In genomic region chr5:43078956-43079355, GRCh38 we compare ENCODE assay signal across 14 cellular contexts. TPM values are rescaled to one million over a fixed set of nuclear protein-coding genes. Genes with fewer than 3 reads are reported as not detected.
DNase-seq lines count a peak whose midpoint lies in the region; ATAC-seq and TF ChIP-seq lines count a peak whose summit lies in the region.
"Had no signal": no experiment of that assay in that cellular context is flagged by ENCODE, and none has a peak within 500 bp of the region (broad histone marks: within the 10 kb centered on the region; RNA-seq: fewer than 3 reads in every experiment).

No MANE protein-coding gene starts in this region.

- ATAC-seq in GM21619 (IDR thresholded peaks at IDR 0.05; ENCODE audit: unreplicated experiment) (no peak), HG02870 (IDR thresholded peaks at IDR 0.05; ENCODE audit: unreplicated experiment) (no peak)
- ATAC-seq: heart right ventricle had no signal

- H3K9me3 Mint-ChIP-seq in type B pancreatic cell, result peaks cover 3% of the 10 kb centered on the region
- H3K9me3 Mint-ChIP-seq: activated CD4-positive, alpha-beta memory T cell treated with anti-CD3 and anti-CD28 coated beads, Interleukin-2, amount 10 ng/mL, durations not matched to agents 7 days and 5 days; dendritic cell treated with granulocyte-macrophage colony-stimulating factor and Interleukin-4, amounts not matched to agents 40 ng/mL and 50 ng/mL, for 4 days; T-helper 1 cell treated with Interleukin-12 subunit alpha and Interleukin-12 subunit beta and Interleukin-4 antibody, amounts not matched to agents 30 μg/mL and 1 μg/mL, for 36 hours had no signal

- no peak overlapping the region for H3K4me3 Mint-ChIP-seq in type B pancreatic cell
- H3K4me3 Mint-ChIP-seq: activated CD4-positive, alpha-beta memory T cell treated with anti-CD3 and anti-CD28 coated beads, Interleukin-2, amount 10 ng/mL, durations not matched to agents 7 days and 5 days; dendritic cell treated with granulocyte-macrophage colony-stimulating factor and Interleukin-4, amounts not matched to agents 40 ng/mL and 50 ng/mL, for 4 days; T-helper 1 cell treated with Interleukin-12 subunit alpha and Interleukin-12 subunit beta and Interleukin-4 antibody, amounts not matched to agents 30 μg/mL and 1 μg/mL, for 36 hours had no signal

- H3K4me1 Mint-ChIP-seq in type B pancreatic cell (ENCODE audit: unreplicated experiment), result peaks cover 10% of the 10 kb centered on the region

- peak; percentile 39 for DNase-seq in H4 (ENCODE audit: low spot score)
- peak; percentile 22 for DNase-seq in T1000 (lab: John Stamatoyannopoulos, UW)
- peak; percentile 88 for DNase-seq in fibroblast of the aortic adventitia (ENCODE audit: low read depth)
- peak; percentile 62 for DNase-seq in skeletal muscle cell (ENCODE audit: low read depth)
- DNase-seq in type B pancreatic cell (ENCODE audit: extremely low spot score, unreplicated experiment), result no peak
- DNase-seq: activated CD4-positive, alpha-beta memory T cell treated with anti-CD3 and anti-CD28 coated beads, Interleukin-2, amount 10 ng/mL, durations not matched to agents 7 days and 5 days; activated gamma-delta T cell treated with Interleukin-2 at 50 U/mL for 16 hours; heart right ventricle; NCI-H2107; stomach had no signal

- H3K27ac Mint-ChIP-seq in type B pancreatic cell, result no peak overlapping the region
- H3K27ac Mint-ChIP-seq: activated CD4-positive, alpha-beta memory T cell treated with anti-CD3 and anti-CD28 coated beads, Interleukin-2, amount 10 ng/mL, durations not matched to agents 7 days and 5 days; dendritic cell treated with granulocyte-macrophage colony-stimulating factor and Interleukin-4, amounts not matched to agents 40 ng/mL and 50 ng/mL, for 4 days; T-helper 1 cell treated with Interleukin-12 subunit alpha and Interleukin-12 subunit beta and Interleukin-4 antibody, amounts not matched to agents 30 μg/mL and 1 μg/mL, for 36 hours had no signal

- TF ChIP-seq CTCF in fibroblast of the aortic adventitia (IDR thresholded peaks at IDR 0.05; ENCODE audit: insufficient read depth, low read length) (no peak), type B pancreatic cell (conservative IDR thresholded peaks at IDR 0.05) (no peak)

- peaks cover 38% of the 10 kb centered on the region for H3K36me3 Mint-ChIP-seq in type B pancreatic cell

- no peaks in the 10 kb centered on the region for H3K27me3 Mint-ChIP-seq in type B pancreatic cell
- H3K27me3 Mint-ChIP-seq: activated CD4-positive, alpha-beta memory T cell treated with anti-CD3 and anti-CD28 coated beads, Interleukin-2, amount 10 ng/mL, durations not matched to agents 7 days and 5 days; dendritic cell treated with granulocyte-macrophage colony-stimulating factor and Interleukin-4, amounts not matched to agents 40 ng/mL and 50 ng/mL, for 4 days had no signal

- H3K4me3 ChIP-seq in fibroblast of the aortic adventitia (ENCODE audit: low read depth, low read length) (no peak overlapping the region), skeletal muscle cell (ENCODE audit: low read depth, low read length) (no peak overlapping the region)
- H3K4me3 ChIP-seq: heart right ventricle, stomach had no signal

RNA-seq across cellular contexts. Expression of gene ANXA2R, which starts 38.8 kb away (rescaled TPM):
- total RNA-seq in H4 (2014; rRNA removed; shearing (Covaris generic)), result 4.5 TPM in 2 replicates
- total RNA-seq in fibroblast of the aortic adventitia (ENCODE audit: low replicate concordance), result 3.0 and 3.4 TPM in 2 replicates
- total RNA-seq in type B pancreatic cell (ENCODE audit: low replicate concordance), result 0.34 and 0.74 TPM in 2 replicates

RNA-seq across cellular contexts. Expression of gene ZNF131, which starts 41.8 kb away (rescaled TPM):
- total RNA-seq in H4 (2014; rRNA removed; shearing (Covaris generic)), result 19.1 and 24.8 TPM in 2 replicates
- total RNA-seq in fibroblast of the aortic adventitia (ENCODE audit: low replicate concordance) (42.3 and 43.7 TPM in 2 replicates), type B pancreatic cell (ENCODE audit: low replicate concordance) (32.6 and 42.7 TPM in 2 replicates)
